ENCODE assay signal across 1 cellular context in genomic region chr7:131529179-131529578, GRCh38.
TF ChIP-seq lines count a peak whose summit lies in the region.

No MANE protein-coding gene starts in this region.

TF ChIP-seq in H1, 55 proteins besides CTCF, POLR2A, EP300 and RAD21:
- no peak for TF ChIP-seq KDM4A (IDR thresholded peaks at IDR 0.05; ENCODE audit: low read depth, low read length, severe bottlenecking)
- TF ChIP-seq JUND (IDR thresholded peaks at IDR 0.05; ENCODE audit: low read length): no peak
- TF ChIP-seq HDAC2 (IDR thresholded peaks at IDR 0.05; ENCODE audit: borderline replicate concordance in 1 of 2, low read depth in 2 of 2, low read length in 2 of 2): no peak
- TF ChIP-seq TEAD4 (IDR thresholded peaks at IDR 0.05; ENCODE audit: low read depth, low read length): peak; percentile 27; the same call in 1 of the 2 replicates
